Comparison of ENCODE assay signal across 8 cellular contexts in genomic region chr1:81800741-81801031, GRCh38. TPM values are rescaled to one million over a fixed set of nuclear protein-coding genes. Genes with fewer than 3 reads are reported as not detected.
DNase-seq lines count a peak whose midpoint lies in the region; ATAC-seq and TF ChIP-seq lines count a peak whose summit lies in the region.
"Had no signal": no experiment of that assay in that cellular context is flagged by ENCODE, and none has a peak within 500 bp of the region (broad histone marks: within the 10 kb centered on the region; RNA-seq: fewer than 3 reads in every experiment).

Gene ADGRL2 (plus strand): TSS chr1:81800934. CDS start chr1:81836985, 36,051 bp downstream.

- no peaks in the 10 kb centered on the region for H3K36me3 Mint-ChIP-seq in activated B cell treated with CpG ODN at 0.5 μM for 24 hours (ENCODE audit: low read depth)

- TF ChIP-seq CTCF in activated B cell treated with CpG ODN at 0.5 μM for 24 hours (IDR thresholded peaks at IDR 0.05) (no peak), cardiac muscle cell (IDR thresholded peaks at IDR 0.05; ENCODE audit: low read depth, low read length) (no peak)

- CTCF ChIA-PET in activated B cell treated with CpG ODN at 0.5 μM for 24 hours (lab: Charles Lee) = no interaction called here

- no peaks in the 10 kb centered on the region for H3K9me3 Mint-ChIP-seq in activated B cell treated with CpG ODN at 0.5 μM for 24 hours

- H3K27ac Mint-ChIP-seq in activated B cell treated with CpG ODN at 0.5 μM for 24 hours = no peak within 1 kb of the TSS

- H3K27me3 ChIP-seq in cardiac muscle cell = no peaks in the 10 kb centered on the region

- peak; percentile 24 for ATAC-seq in HG02678 (IDR thresholded peaks at IDR 0.05; ENCODE audit: unreplicated experiment)
- ATAC-seq in activated B cell treated with CpG ODN at 0.5 μM for 24 hours (ENCODE audit: low read depth) = no peak
- no peak for ATAC-seq in GM21360 (IDR thresholded peaks at IDR 0.05; ENCODE audit: unreplicated experiment)

- peaks cover 15% of the 10 kb centered on the region for H3K4me1 Mint-ChIP-seq in activated B cell treated with CpG ODN at 0.5 μM for 24 hours

- H3K27ac ChIP-seq in cardiac muscle cell = peak within 1 kb of the TSS; percentile 96

- H3K9me3 ChIP-seq in cardiac muscle cell (ENCODE audit: low read depth) = no peaks in the 10 kb centered on the region

- H3K4me3 Mint-ChIP-seq in activated B cell treated with CpG ODN at 0.5 μM for 24 hours = peak within 1 kb of the TSS; percentile 32

- H3K36me3 ChIP-seq in cardiac muscle cell = no peaks in the 10 kb centered on the region

- POLR2A ChIA-PET in activated B cell treated with CpG ODN at 0.5 μM for 24 hours (lab: Charles Lee) = no interaction called here

- H3K4me1 ChIP-seq in cardiac muscle cell (ENCODE audit: low read depth) = peaks cover 21% of the 10 kb centered on the region

- peak within 1 kb of the TSS; percentile 94 for H3K4me3 ChIP-seq in cardiac muscle cell

- DNase-seq in activated B cell treated with CpG ODN at 0.5 μM for 24 hours = no peak
- no peak for DNase-seq in cardiac muscle cell (ENCODE audit: low read depth in 1 of 2, low spot score in 1 of 2)
- DNase-seq in pulmonary artery endothelial cell (ENCODE audit: low read depth, low spot score) = no peak
- no peak for DNase-seq in NCI-H2029 (lab: John Stamatoyannopoulos, UW)
- DNase-seq in inferior parietal cortex (ENCODE audit: extremely low spot score) = no peak

- intact Hi-C loops in activated B cell treated with CpG ODN at 0.5 μM for 24 hours (cut with micrococcal nuclease) = no loop called here

- peaks cover 36% of the 10 kb centered on the region for H3K27me3 Mint-ChIP-seq in activated B cell treated with CpG ODN at 0.5 μM for 24 hours

RNA-seq across cellular contexts. Expression of gene ADGRL2, which starts in this region (rescaled TPM):
- total RNA-seq in activated B cell treated with CpG ODN at 0.5 μM for 24 hours = not detected in 2 replicates
- 58.3 and 70.3 TPM in 2 replicates for total RNA-seq in cardiac muscle cell
- 34.1 and 40.6 TPM in 2 replicates for polyA plus RNA-seq in cardiac muscle cell
- total RNA-seq in pulmonary artery endothelial cell = 52.0 and 64.4 TPM in 2 replicates
- total RNA-seq: T-helper 1 cell treated with Interleukin-12 subunit alpha and Interleukin-12 subunit beta and Interleukin-4 antibody, amounts not matched to agents 30 ng/mL and 1 ng/mL, for 36 hours had no signal

Comparison
In these comparisons a context has a peak if more than half of its experiments do, and no peak if none do; other contexts are left out.
1. RNA of gene ADGRL2 (total RNA-seq): 58.3 to 70.3 TPM in cardiac muscle cell and 52.0 to 64.4 TPM in pulmonary artery endothelial cell; not detected in activated B cell treated with CpG ODN at 0.5 μM for 24 hours; every median in the first group is over 10 times any median in the second.